Comparison of ENCODE assay signal across 8 cellular contexts in genomic region chr1:155218854-155219591, GRCh38. TPM values are rescaled to one million over a fixed set of nuclear protein-coding genes. Genes with fewer than 3 reads are reported as not detected.
DNase-seq lines count a peak whose midpoint lies in the region; ATAC-seq and TF ChIP-seq lines count a peak whose summit lies in the region.

No MANE protein-coding gene starts in this region.

- no peaks in the 10 kb centered on the region for H3K9me3 Mint-ChIP-seq in CD4-positive, alpha-beta T cell
- no peaks in the 10 kb centered on the region for H3K9me3 Mint-ChIP-seq in mesothelial cell of epicardium

- no peak overlapping the region for H3K27ac ChIP-seq in CD4-positive, alpha-beta T cell (ENCODE audit: low read depth, low read length)

- H3K36me3 Mint-ChIP-seq in CD4-positive, alpha-beta T cell (ENCODE audit: low read depth): peaks cover 7% of the 10 kb centered on the region
- H3K36me3 Mint-ChIP-seq in mesothelial cell of epicardium: peaks cover 2% of the 10 kb centered on the region

- H3K9ac ChIP-seq in endocrine pancreas (ENCODE audit: control insufficient read depth, insufficient read depth, low read length): no peak overlapping the region

- no peaks in the 10 kb centered on the region for H3K9me3 ChIP-seq in CD4-positive, alpha-beta T cell (ENCODE audit: control insufficient read depth, low read length)
- no peaks in the 10 kb centered on the region for H3K9me3 ChIP-seq in endocrine pancreas (ENCODE audit: control insufficient read depth, low read length)

- peak overlapping the region; percentile 12 for H3K4me3 ChIP-seq in endocrine pancreas (ENCODE audit: control insufficient read depth, insufficient read depth, low read length)

- H3K27me3 Mint-ChIP-seq in CD4-positive, alpha-beta T cell: no peaks in the 10 kb centered on the region
- no peaks in the 10 kb centered on the region for H3K27me3 Mint-ChIP-seq in mesothelial cell of epicardium (ENCODE audit: low read depth)

- ATAC-seq in CD4-positive, alpha-beta T cell (ENCODE audit: poor library complexity): no peak
- no peak for ATAC-seq in HG03442 (IDR thresholded peaks at IDR 0.05; ENCODE audit: unreplicated experiment)

- TF ChIP-seq CTCF in CD4-positive, alpha-beta T cell (IDR thresholded peaks at IDR 0.05): no peak
- TF ChIP-seq CTCF in mesothelial cell of epicardium (IDR thresholded peaks at IDR 0.05; ENCODE audit: unreplicated experiment): no peak

- POLR2A ChIA-PET in CD4-positive, alpha-beta T cell (lab: Charles Lee): interaction anchor here (1.0 kb wide), 1 partner anchor 8 kb away, joined by 4 read pairs; no protein-coding TSS in a partner anchor
- POLR2A ChIA-PET in HEK293T (lab: Yijun Ruan, JAX): interaction anchor here (0.6 to 2.0 kb wide), 10 partner anchors 8 to 109 kb away, joined by 3 to 14 read pairs (median 5); partner anchors contain the start of genes CLK2, KRTCAP2, MTX1 and THBS3

- peak overlapping the region; percentile 9 for H3K27ac Mint-ChIP-seq in CD4-positive, alpha-beta T cell
- H3K27ac Mint-ChIP-seq in mesothelial cell of epicardium: peak overlapping the region; percentile 43

- H3K4me3 Mint-ChIP-seq in CD4-positive, alpha-beta T cell: no peak overlapping the region
- peak overlapping the region; percentile 47 for H3K4me3 Mint-ChIP-seq in mesothelial cell of epicardium

- intact Hi-C loops in CD4-positive, alpha-beta T cell (cut with DNase I, micrococcal nuclease): no loop called here

- no peaks in the 10 kb centered on the region for H3K36me3 ChIP-seq in endocrine pancreas (ENCODE audit: control insufficient read depth, insufficient read depth, low read length)

- no peak for DNase-seq in CD4-positive, alpha-beta T cell
- DNase-seq in HEK293T (ENCODE audit: extremely low spot score): peak; percentile 74
- peak; percentile 80 for DNase-seq in SHP77 treated with DMSO at 0.1 percent for 48 hours (lab: John Stamatoyannopoulos, UW)
- DNase-seq in mesothelial cell of epicardium (ENCODE audit: low spot score in 2 of 2, unreplicated experiment in 2 of 2): no peak
- DNase-seq in DMS114 treated with DMSO at 0.1 percent for 48 hours (lab: John Stamatoyannopoulos, UW; ENCODE audit: unreplicated experiment): no peak
- no peak for DNase-seq in NK-92 treated with Interleukin-12 subunit alpha and Interleukin-12 subunit beta, amount 100 ng/mL, for 24 hours (lab: John Stamatoyannopoulos, UW)

- H3K4me1 Mint-ChIP-seq in CD4-positive, alpha-beta T cell (ENCODE audit: low read depth): peaks cover 17% of the 10 kb centered on the region
- peaks cover 16% of the 10 kb centered on the region for H3K4me1 Mint-ChIP-seq in mesothelial cell of epicardium

- CTCF ChIA-PET in CD4-positive, alpha-beta T cell (lab: Charles Lee): interaction anchor here (1.0 to 1.6 kb wide), 2 partner anchors 12 to 25 kb away, joined by 4 read pairs; no protein-coding TSS in a partner anchor
- CTCF ChIA-PET in HEK293T (lab: Yijun Ruan, JAX): interaction anchor here (0.8 to 1.6 kb wide), 2 partner anchors 12 to 25 kb away, joined by 3 to 10 read pairs; partner anchors contain the start of gene THBS3

- no peaks in the 10 kb centered on the region for H3K4me1 ChIP-seq in endocrine pancreas (ENCODE audit: control insufficient read depth, insufficient read depth, low read length)

- H3K27me3 ChIP-seq in CD4-positive, alpha-beta T cell (ENCODE audit: control insufficient read depth, insufficient read depth, low read length): no peaks in the 10 kb centered on the region
- H3K27me3 ChIP-seq in endocrine pancreas (ENCODE audit: control insufficient read depth, insufficient read depth, low read length): no peaks in the 10 kb centered on the region

TF ChIP-seq in HEK293T, 16 proteins besides CTCF, POLR2A, EP300 and RAD21:
- TF ChIP-seq L3MBTL2 (conservative IDR thresholded peaks at IDR 0.05) (no peak; the same call in 1 of the 2 replicates), NFRKB (IDR thresholded peaks at IDR 0.05) (0 out of 2 replicates have a peak, but pooled peaks have one; percentile 38), SP1 (IDR thresholded peaks at IDR 0.05) (no peak), HDGF (IDR thresholded peaks at IDR 0.05; ENCODE audit: borderline replicate concordance) (no peak), FOXK2 (IDR thresholded peaks at IDR 0.05) (no peak), ELF4 (IDR thresholded peaks at IDR 0.05) (peak; percentile 47; the same call in 1 of the 2 replicates), BHLHE40 (IDR thresholded peaks at IDR 0.05; ENCODE audit: borderline replicate concordance) (no peak)

RNA-seq across cellular contexts. Expression of gene MTX1, which starts 10.5 kb away (rescaled TPM):
- total RNA-seq in CD4-positive, alpha-beta T cell: 10 to 100 TPM; 19.9 to 20.7 TPM
- 33.9 to 35.7 TPM (median 33.9 TPM) in 3 replicates for total RNA-seq in mesothelial cell of epicardium

RNA-seq across cellular contexts. Expression of gene THBS3, which starts 11.3 kb away (rescaled TPM):
- 10 to 100 TPM; 25.5 to 26.1 TPM for total RNA-seq in CD4-positive, alpha-beta T cell
- 53.1 to 57.9 TPM (median 54.0 TPM) in 3 replicates for total RNA-seq in mesothelial cell of epicardium

RNA-seq across cellular contexts. Expression of gene ENTREP3, which starts 36.3 kb away (rescaled TPM):
- total RNA-seq in CD4-positive, alpha-beta T cell: 1 to 10 TPM; 6.6 to 8.3 TPM
- 51.9 to 56.1 TPM (median 56.0 TPM) in 3 replicates for total RNA-seq in mesothelial cell of epicardium

RNA-seq across cellular contexts. Expression of gene SCAMP3, which starts 43.1 kb away (rescaled TPM):
- 10 to 100 TPM; 54.8 to 55.6 TPM for total RNA-seq in CD4-positive, alpha-beta T cell
- 46.8 to 50.5 TPM (median 49.8 TPM) in 3 replicates for total RNA-seq in mesothelial cell of epicardium

RNA-seq across cellular contexts. Expression of gene TRIM46, which starts 45.4 kb away (rescaled TPM):
- 1 to 10 TPM; 2.9 to 3.0 TPM for total RNA-seq in CD4-positive, alpha-beta T cell
- 5.7 to 6.6 TPM (median 6.3 TPM) in 3 replicates for total RNA-seq in mesothelial cell of epicardium

Comparison
In these comparisons a context has a peak if more than half of its experiments do, and no peak if none do; other contexts are left out.
1. DNase-seq: peak in HEK293T (single experiment) and SHP77 treated with DMSO at 0.1 percent for 48 hours (single experiment); none in CD4-positive, alpha-beta T cell (0 of 10), mesothelial cell of epicardium (0 of 2), DMS114 treated with DMSO at 0.1 percent for 48 hours (single experiment) and NK-92 treated with Interleukin-12 subunit alpha and Interleukin-12 subunit beta, amount 100 ng/mL, for 24 hours (single experiment).